In the genomic region with DNA sequence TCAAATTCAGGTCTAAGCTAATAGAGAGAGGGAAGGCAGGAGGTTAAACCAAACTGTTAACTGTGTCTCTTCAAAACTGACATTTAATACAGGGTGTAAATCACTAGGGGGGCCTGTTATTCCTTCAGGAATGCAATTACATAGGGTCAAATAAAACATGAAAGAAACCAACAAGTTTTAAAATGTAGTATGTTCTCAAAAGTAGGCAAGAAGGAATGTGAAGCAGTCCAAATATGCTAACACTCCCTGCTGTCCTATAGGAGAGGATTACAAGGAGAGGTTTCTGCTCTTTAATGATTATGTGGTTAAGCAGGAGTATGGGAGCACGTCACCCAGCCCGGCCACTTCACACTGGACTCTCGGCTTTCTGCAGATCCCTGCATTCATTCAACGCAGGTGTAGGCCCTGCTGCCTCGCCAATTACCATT, we compare ENCODE assay signal across 13 cellular contexts. TPM values are rescaled to one million over a fixed set of nuclear protein-coding genes. Genes with fewer than 3 reads are reported as not detected.
DNase-seq lines count a peak whose midpoint lies in the region; ATAC-seq and TF ChIP-seq lines count a peak whose summit lies in the region.
"Had no signal": no experiment of that assay in that cellular context is flagged by ENCODE, and none has a peak within 500 bp of the region (broad histone marks: within the 10 kb centered on the region; RNA-seq: fewer than 3 reads in every experiment).

No MANE protein-coding gene starts in this region.

- H3K9me3 ChIP-seq in transverse colon = no peaks in the 10 kb centered on the region

- H3K27ac ChIP-seq in transverse colon = no peak overlapping the region
- H3K27ac ChIP-seq: dorsolateral prefrontal cortex had no signal

- no peak for ATAC-seq in HG03159 (IDR thresholded peaks at IDR 0.05; ENCODE audit: unreplicated experiment)

- no peaks in the 10 kb centered on the region for H3K27me3 ChIP-seq in transverse colon
- H3K27me3 ChIP-seq: dorsolateral prefrontal cortex had no signal

- intact Hi-C loops in transverse colon (cut with DNase I; ENCODE audit: low total_unique reads) = no loop called here

- no peak for TF ChIP-seq EP300 in transverse colon (IDR thresholded peaks at IDR 0.05; ENCODE audit: low read depth)

- no peak for TF ChIP-seq POLR2A in transverse colon (IDR thresholded peaks at IDR 0.05)

- no peaks in the 10 kb centered on the region for H3K36me3 ChIP-seq in transverse colon

- TF ChIP-seq CTCF in transverse colon (IDR thresholded peaks at IDR 0.05) (no peak), GM13976 (IDR thresholded peaks at IDR 0.05; ENCODE audit: borderline replicate concordance, control extremely low read depth, extremely low read depth, insufficient read depth, missing control alignments) (no peak)

- H3K4me1 ChIP-seq in transverse colon = no peaks in the 10 kb centered on the region

- peak; percentile 72 for DNase-seq in Daoy (ENCODE audit: low read depth)
- peak; percentile 72 for DNase-seq in LHCN-M2 (ENCODE audit: low read depth)
- peak; percentile 36 for DNase-seq in epidermal melanocyte (ENCODE audit: insufficient read length, low spot score)
- DNase-seq in non-pigmented ciliary epithelial cell (ENCODE audit: low read depth) = peak; percentile 70
- DNase-seq in activated CD4-positive, CD25-positive, alpha-beta regulatory T cell (lab: John Stamatoyannopoulos, UW) = no peak
- DNase-seq in transverse colon = no peak
- DNase-seq in GM13976 (ENCODE audit: low spot score) = no peak
- DNase-seq: activated B cell treated with CpG ODN at 0.5 μM for 24 hours, dorsolateral prefrontal cortex, naive B cell, NCI-H446 had no signal

- H3K4me3 ChIP-seq in transverse colon = no peak overlapping the region
- H3K4me3 ChIP-seq: dorsolateral prefrontal cortex had no signal

- in situ Hi-C loops in transverse colon (cut with MboI; ENCODE audit: low pct_ligation_motif_present in 1 of 4, low pct_unique_long_range_greater_than_20kb in 1 of 4, low sequenced_read_pairs in 3 of 4) = no loop called here
- in situ Hi-C loops in GM13976 (cut with MboI; ENCODE audit: low sequenced_read_pairs, unreplicated experiment) = no loop called here

- WGBS in transverse colon (ENCODE audit: low coverage in 1 of 2), 2 donors = 58 to 77% methylated on average over 3 to 5 of the region's 5 CpGs

RNA-seq across cellular contexts. Expression of gene BMP4, which starts 42.5 kb away (rescaled TPM):
- 8.0 and 9.5 TPM in 2 replicates for total RNA-seq in Daoy (2014; rRNA removed; shearing (Covaris generic))
- total RNA-seq in LHCN-M2 (2014; rRNA removed) = 2.5 and 3.7 TPM in 2 replicates
- polyA plus RNA-seq in LHCN-M2 (2012) = 22.3 TPM
- 10 to 100 TPM in 3 of 4 donors, 1 to 10 TPM in 1; 7.2 to 56.5 (median 12.4) TPM for total RNA-seq in transverse colon
- total RNA-seq: activated T-helper 1 cell treated with anti-CD3 and anti-CD28 coated beads, Interleukin-12 subunit alpha, Interleukin-12 subunit beta, Interleukin-2, Interleukin-4 antibody, amounts not matched to agents 30 ng/mL and 10 ng/mL and 1 ng/mL, durations not matched to agents 14 hours and 24 hours and 36 hours had no signal

Comparison
In these comparisons a context has a peak if more than half of its experiments do, and no peak if none do; other contexts are left out.
1. DNase-seq: peak in Daoy (single experiment), LHCN-M2 (single experiment), epidermal melanocyte (single experiment) and non-pigmented ciliary epithelial cell (single experiment); none in activated CD4-positive, CD25-positive, alpha-beta regulatory T cell (0 of 4), transverse colon (single experiment) and GM13976 (single experiment).